7 cellular contexts compared by ENCODE assay signal in the genomic region with DNA sequence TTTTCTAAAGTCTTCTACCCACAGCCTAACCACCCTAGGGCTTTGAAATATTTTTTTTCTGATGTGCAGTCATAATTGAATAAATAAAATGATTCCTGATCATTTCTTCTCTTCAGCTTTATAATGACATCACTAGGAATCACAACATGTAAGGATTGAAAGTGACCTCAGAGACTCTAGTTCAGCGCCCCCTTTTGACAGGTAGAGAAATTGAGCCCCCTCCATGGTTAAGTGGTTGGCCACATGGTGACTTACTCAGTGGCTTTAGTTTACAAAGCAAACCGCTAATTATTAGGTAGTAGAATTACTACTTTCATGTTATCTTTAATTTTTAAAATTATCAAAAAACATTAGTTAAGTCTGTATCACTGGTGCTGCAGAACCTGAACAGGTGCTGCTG. TPM values are rescaled to one million over a fixed set of nuclear protein-coding genes. Genes with fewer than 3 reads are reported as not detected.
A peak's percentile ranks its signal among the peaks of the same experiment; 100 is the strongest.
DNase-seq lines count a peak whose midpoint lies in the region; ATAC-seq, FAIRE-seq and TF ChIP-seq lines count a peak whose summit lies in the region.

No MANE protein-coding gene starts in this region.

- no peak for TF ChIP-seq POLR2A in GM12891 (IDR thresholded peaks at IDR 0.05; ENCODE audit: low read depth, low read length)

- no peak for DNase-seq in GM06990 (ENCODE audit: extremely low read depth, insufficient read length)
- DNase-seq in activated naive CD8-positive, alpha-beta T cell treated with anti-CD3 and anti-CD28 coated beads, Interleukin-2, amount 50 U/mL, for 24 hours = peak; percentile 7
- DNase-seq in nephron progenitor cell = no peak
- no peak for DNase-seq in NCI-H2171 treated with DMSO at 0.1 percent for 48 hours (lab: John Stamatoyannopoulos, UW)
- no peak for DNase-seq in GM12891 (ENCODE audit: insufficient read length, low spot score)

- H3K9me3 Mint-ChIP-seq in activated naive CD8-positive, alpha-beta T cell treated with anti-CD3 and anti-CD28 coated beads, Interleukin-2, amount 50 U/mL, for 24 hours = no peaks in the 10 kb centered on the region
- peaks cover 4% of the 10 kb centered on the region for H3K9me3 Mint-ChIP-seq in nephron progenitor cell

- peak; percentile 42 for ATAC-seq in HG03280 (IDR thresholded peaks at IDR 0.05; ENCODE audit: unreplicated experiment)
- no peak for ATAC-seq in activated naive CD8-positive, alpha-beta T cell treated with anti-CD3 and anti-CD28 coated beads, Interleukin-2, amount 50 U/mL, for 24 hours
- no peak for ATAC-seq in GM18861 (IDR thresholded peaks at IDR 0.05; ENCODE audit: unreplicated experiment)

- no peak overlapping the region for H3K27ac Mint-ChIP-seq in activated naive CD8-positive, alpha-beta T cell treated with anti-CD3 and anti-CD28 coated beads, Interleukin-2, amount 50 U/mL, for 24 hours
- H3K27ac Mint-ChIP-seq in nephron progenitor cell = no peak overlapping the region

- TF ChIP-seq CTCF in GM06990 (IDR thresholded peaks at IDR 0.05; ENCODE audit: insufficient read depth, low read length, poor library complexity, severe bottlenecking) (peak; percentile 59), nephron progenitor cell (IDR thresholded peaks at IDR 0.05) (peak; percentile 36)

- H3K4me3 Mint-ChIP-seq in activated naive CD8-positive, alpha-beta T cell treated with anti-CD3 and anti-CD28 coated beads, Interleukin-2, amount 50 U/mL, for 24 hours = no peak overlapping the region
- H3K4me3 Mint-ChIP-seq in nephron progenitor cell = no peak overlapping the region

- H3K36me3 ChIP-seq in GM06990 (ENCODE audit: control insufficient read depth, insufficient read depth, low read length) = no peaks in the 10 kb centered on the region

- H3K27me3 Mint-ChIP-seq in activated naive CD8-positive, alpha-beta T cell treated with anti-CD3 and anti-CD28 coated beads, Interleukin-2, amount 50 U/mL, for 24 hours = no peaks in the 10 kb centered on the region
- H3K27me3 Mint-ChIP-seq in nephron progenitor cell (ENCODE audit: low read depth, poor library complexity) = no peaks in the 10 kb centered on the region

- no peak for FAIRE-seq in GM12891 (lab: Jason Lieb, UNC)

- peaks cover 2% of the 10 kb centered on the region for H3K4me1 Mint-ChIP-seq in activated naive CD8-positive, alpha-beta T cell treated with anti-CD3 and anti-CD28 coated beads, Interleukin-2, amount 50 U/mL, for 24 hours
- peaks cover 20% of the 10 kb centered on the region for H3K4me1 Mint-ChIP-seq in nephron progenitor cell

- no peak overlapping the region for H3K4me3 ChIP-seq in GM06990 (replicated peaks; ENCODE audit: low read depth, low read length)

- no peaks in the 10 kb centered on the region for H3K36me3 Mint-ChIP-seq in activated naive CD8-positive, alpha-beta T cell treated with anti-CD3 and anti-CD28 coated beads, Interleukin-2, amount 50 U/mL, for 24 hours (ENCODE audit: low read depth)
- H3K36me3 Mint-ChIP-seq in nephron progenitor cell (ENCODE audit: low read depth) = no peaks in the 10 kb centered on the region

- H3K27me3 ChIP-seq in GM06990 (replicated peaks; ENCODE audit: control insufficient read depth, insufficient read depth, low read length) = no peaks in the 10 kb centered on the region

TF ChIP-seq in GM12891, 5 proteins besides CTCF, POLR2A, EP300 and RAD21:
- TF ChIP-seq TAF1 (IDR thresholded peaks at IDR 0.05; ENCODE audit: low read depth, low read length) (no peak), POLR2AphosphoS5 (IDR thresholded peaks at IDR 0.05; ENCODE audit: low read depth, low read length) (no peak), SPI1 (IDR thresholded peaks at IDR 0.05; ENCODE audit: low read depth, low read length) (no peak), POU2F2 (IDR thresholded peaks at IDR 0.05; ENCODE audit: low read depth, low read length) (no peak), PAX5 (IDR thresholded peaks at IDR 0.05; ENCODE audit: insufficient read depth, low read length, severe bottlenecking) (no peak)

RNA-seq across cellular contexts. Expression of a gene that starts 13.3 kb away (rescaled TPM):
- 0.18 TPM for polyA plus RNA-seq in GM12891 (2012; ENCODE audit: low read depth, missing spikeins)
